ENCODE assay signal across 1 cellular context in the genomic region with DNA sequence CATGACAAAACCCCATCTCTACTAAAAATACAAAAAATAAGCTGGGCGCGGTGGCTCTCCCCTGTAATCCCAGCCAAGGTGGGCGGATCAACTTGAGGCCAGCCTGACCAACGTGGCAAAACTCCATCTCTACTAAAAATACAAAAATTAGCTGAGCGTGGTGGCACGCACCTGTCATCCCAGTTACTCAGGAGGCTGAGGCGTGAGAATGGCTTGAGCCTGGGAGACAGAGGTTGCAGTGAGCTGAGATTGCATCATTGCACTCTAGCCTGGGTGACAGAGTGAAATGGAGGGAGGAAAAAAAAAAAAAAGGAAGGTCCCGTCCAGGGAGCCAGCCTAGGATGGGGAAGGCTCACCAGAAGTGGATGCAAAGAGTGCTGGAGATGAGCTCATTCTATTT.
TF ChIP-seq lines count a peak whose summit lies in the region.

No MANE protein-coding gene starts in this region.

TF ChIP-seq in GM23338, 12 proteins besides CTCF, POLR2A, EP300 and RAD21:
- TF ChIP-seq EZH2phosphoT487 (IDR thresholded peaks at IDR 0.05; ENCODE audit: unreplicated experiment) (no peak), ZNF462 (CRISPR knock-in tag; IDR thresholded peaks at IDR 0.05) (no peak), ZNF331 (CRISPR knock-in tag; IDR thresholded peaks at IDR 0.05; ENCODE audit: low read depth) (no peak), REST (IDR thresholded peaks at IDR 0.05; ENCODE audit: unreplicated experiment) (no peak), POLR2AphosphoS5 (IDR thresholded peaks at IDR 0.05; ENCODE audit: low read depth) (no peak)
